18 cellular contexts compared by ENCODE assay signal in the genomic region with DNA sequence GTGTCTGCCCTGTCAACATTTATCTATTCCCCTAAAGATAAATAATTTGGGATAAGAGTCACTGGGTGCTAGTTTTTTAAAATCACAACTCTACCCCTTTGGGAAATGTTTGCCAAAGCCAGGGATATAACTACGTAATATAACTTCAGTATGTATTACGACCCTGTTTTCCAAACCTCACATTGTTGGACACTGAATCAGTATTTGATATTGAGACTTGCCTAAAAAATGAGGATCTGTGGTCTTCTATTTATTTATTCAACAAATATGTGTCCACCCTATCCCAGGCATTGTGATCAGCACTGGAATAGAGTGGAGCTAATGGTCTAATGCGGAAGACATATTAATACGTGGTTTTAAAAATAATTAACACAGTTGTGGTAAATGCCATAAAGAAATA. TPM values are rescaled to one million over a fixed set of nuclear protein-coding genes. Genes with fewer than 3 reads are reported as not detected.
DNase-seq lines count a peak whose midpoint lies in the region; ATAC-seq and TF ChIP-seq lines count a peak whose summit lies in the region.
"Had no signal": no experiment of that assay in that cellular context is flagged by ENCODE, and none has a peak within 500 bp of the region (broad histone marks: within the 10 kb centered on the region; RNA-seq: fewer than 3 reads in every experiment).

No MANE protein-coding gene starts in this region.

- H4K5ac ChIP-seq in IMR-90 (ENCODE audit: low read depth, low read length): no peak overlapping the region

- no peak for TF ChIP-seq CTCF in IMR-90 (conservative IDR thresholded peaks at IDR 0.05; ENCODE audit: low read depth, low read length)
- TF ChIP-seq CTCF in astrocyte of the spinal cord (IDR thresholded peaks at IDR 0.05; ENCODE audit: low read depth, low read length): no peak

- peaks cover 2% of the 10 kb centered on the region for H3K4me1 ChIP-seq in IMR-90 (ENCODE audit: control insufficient read depth, insufficient read depth, low read length)
- peaks cover 8% of the 10 kb centered on the region for H3K4me1 ChIP-seq in Karpas-422 (ENCODE audit: low read length)

- no peak overlapping the region; the same call in 1 of the 2 replicates for H2BK20ac ChIP-seq in IMR-90 (ENCODE audit: low read depth, low read length)

- H2AK9ac ChIP-seq in IMR-90 (replicated peaks; ENCODE audit: low read depth, low read length, poor library complexity): no peak overlapping the region

- DNase-seq in IMR-90 (peak; percentile 73), astrocyte of the spinal cord (ENCODE audit: low read depth, low spot score) (peak; percentile 46), iris pigment epithelial cell (ENCODE audit: low read depth) (peak; percentile 67), 8988T (no peak), Karpas-422 (no peak)
- DNase-seq: C1 segment of cervical spinal cord, DMS 273 treated with DMSO at 0.1 percent for 48 hours, GM23248, KBM-7, NCI-H1105 treated with DMSO at 0.1 percent for 48 hours, NCI-H187, NCI-H446, NCI-H748 treated with DMSO at 0.1 percent for 48 hours, PC-9 had no signal

- H2BK120ac ChIP-seq in IMR-90 (ENCODE audit: low read depth, low read length): no peak overlapping the region

- H3K18ac ChIP-seq in IMR-90 (ENCODE audit: low read depth, low read length): no peak overlapping the region

- no peaks in the 10 kb centered on the region; the same call in 1 of the 2 replicates for H3K9me1 ChIP-seq in IMR-90 (ENCODE audit: insufficient read depth, low read length)

- H2BK15ac ChIP-seq in IMR-90 (ENCODE audit: low read depth, low read length): no peak overlapping the region

- no peak overlapping the region for H3K56ac ChIP-seq in IMR-90 (ENCODE audit: extremely low read depth, insufficient read depth, low read length)

- H3K27me3 ChIP-seq in IMR-90 (ENCODE audit: control insufficient read depth, insufficient read depth, low read length): no peaks in the 10 kb centered on the region
- H3K27me3 ChIP-seq in Karpas-422 (ENCODE audit: low read length): no peaks in the 10 kb centered on the region
- H3K27me3 ChIP-seq: MG63 had no signal

- H3K4me3 ChIP-seq in IMR-90 (ENCODE audit: insufficient read depth, low read depth, low read length) (no peak overlapping the region), astrocyte of the spinal cord (ENCODE audit: low read depth, low read length) (no peak overlapping the region), Karpas-422 (ENCODE audit: low read length) (no peak overlapping the region)
- H3K4me3 ChIP-seq: GM12878, GM23248, MG63, PC-9 had no signal

- no peak overlapping the region for H3K9ac ChIP-seq in IMR-90 (ENCODE audit: low read depth, low read length)
- H3K9ac ChIP-seq in Karpas-422 (ENCODE audit: low read length): no peak overlapping the region
- H3K9ac ChIP-seq: GM23248 had no signal

- in situ Hi-C loops in IMR-90 (cut with MboI; ENCODE audit: low sequenced_read_pairs) (no loop called here), astrocyte of the spinal cord (cut with HindIII; ENCODE audit: low sequenced_read_pairs) (no loop called here)

- WGBS in IMR-90 (ENCODE audit: extremely low coverage in 2 of 2, insufficient read length in 1 of 2), 2 experiments: 90% methylated on average over 2 of the region's 4 CpGs; no CpG with 5 or more reads in 1 of the 2 experiments

- no peak for TF ChIP-seq POLR2A in IMR-90 (IDR thresholded peaks at IDR 0.05; ENCODE audit: low read depth, low read length)

- no peak overlapping the region for H3K4ac ChIP-seq in IMR-90 (ENCODE audit: low read depth, low read length)

- H3K23ac ChIP-seq in IMR-90 (ENCODE audit: low read depth, low read length): no peak overlapping the region

- no TSS peak for BruUV-seq in IMR-90 (replicated peaks; lab: Mats Ljungman, UMichigan)

- no peak overlapping the region; the same call in 1 of the 2 replicates for H3K14ac ChIP-seq in IMR-90 (replicated peaks; ENCODE audit: low read depth, low read length)

- H2AK5ac ChIP-seq in IMR-90 (ENCODE audit: low read depth, low read length): no peak overlapping the region

- peaks cover 2% of the 10 kb centered on the region for H3K79me2 ChIP-seq in Karpas-422 (ENCODE audit: low read length)

- dilution Hi-C loops in IMR-90 (cut with HindIII; ENCODE audit: low sequenced_read_pairs, unreplicated experiment): no loop called here

- H4K8ac ChIP-seq in IMR-90 (ENCODE audit: low read depth in 2 of 2, low read length in 2 of 2): no peak overlapping the region

- intact Hi-C loops in IMR-90 (cut with micrococcal nuclease): no loop called here

- CTCF ChIA-PET in IMR-90 (lab: Yijun Ruan, JAX): interaction anchor here (0.7 kb wide), 1 partner anchor 9 kb away, joined by 3 read pairs; no protein-coding TSS in a partner anchor

- H2AFZ ChIP-seq in IMR-90 (replicated peaks; ENCODE audit: low read length, poor library complexity) (no peak overlapping the region), Karpas-422 (ENCODE audit: low read length) (no peak overlapping the region)
- H2AFZ ChIP-seq: GM23248, PC-9 had no signal

- H3K36me3 ChIP-seq in IMR-90 (ENCODE audit: control insufficient read depth, insufficient read depth, low read length) (no peaks in the 10 kb centered on the region), Karpas-422 (ENCODE audit: insufficient read depth, low read length) (no peaks in the 10 kb centered on the region)
- H3K36me3 ChIP-seq: MG63 had no signal

- H4K20me1 ChIP-seq in IMR-90 (ENCODE audit: insufficient read depth, low read length) (no peaks in the 10 kb centered on the region), Karpas-422 (ENCODE audit: insufficient read depth, low read depth, low read length) (no peaks in the 10 kb centered on the region)

- ATAC-seq in IMR-90 (ENCODE audit: low read depth): peak; percentile 6; the same call in 1 of the 2 replicates
- ATAC-seq in GM21825 (IDR thresholded peaks at IDR 0.05; ENCODE audit: unreplicated experiment): no peak
- no peak for ATAC-seq in GM18907 (IDR thresholded peaks at IDR 0.05; ENCODE audit: unreplicated experiment)
- ATAC-seq: GM12878 had no signal

- H3K4me2 ChIP-seq in IMR-90 (ENCODE audit: low read depth, low read length) (no peak overlapping the region), Karpas-422 (ENCODE audit: low read depth, low read length, poor library complexity, severe bottlenecking) (no peak overlapping the region)
- H3K4me2 ChIP-seq: PC-9 had no signal

- TF ChIP-seq RAD21 in IMR-90 (IDR thresholded peaks at IDR 0.05; ENCODE audit: low read length): no peak

- no peak overlapping the region for H3K27ac ChIP-seq in IMR-90 (ENCODE audit: insufficient read depth, low read length)
- H3K27ac ChIP-seq in Karpas-422 (ENCODE audit: low read length): no peak overlapping the region
- H3K27ac ChIP-seq: GM23248, PC-9 had no signal

- H3K9me3 ChIP-seq in IMR-90 (ENCODE audit: control insufficient read depth, insufficient read depth, low read length) (0 out of 2 replicates have a peak, but pooled peaks cover 4% of the 10 kb centered on the region), Karpas-422 (ENCODE audit: low read length) (no peaks in the 10 kb centered on the region)
- H3K9me3 ChIP-seq: MG63 had no signal

- H3K9me2 ChIP-seq in Karpas-422 (replicated peaks; ENCODE audit: insufficient read depth, low read length): no peaks in the 10 kb centered on the region

- no peak overlapping the region; the same call in 1 of the 2 replicates for H4K91ac ChIP-seq in IMR-90 (ENCODE audit: insufficient read depth, low read depth, low read length)

- H3K79me1 ChIP-seq in IMR-90 (ENCODE audit: low read depth in 1 of 2, low read length in 2 of 2): peaks cover under 1 to 20% of the 10 kb centered on the region in 2 experiments

- POLR2A ChIA-PET in IMR-90 (lab: Charles Lee; ENCODE audit: unreplicated experiment): no interaction called here

- no peak overlapping the region for H2BK5ac ChIP-seq in IMR-90 (ENCODE audit: low read depth, low read length, poor library complexity, severe bottlenecking)

TF ChIP-seq in IMR-90, 13 proteins besides CTCF, POLR2A, EP300 and RAD21:
- TF ChIP-seq BHLHE40 (IDR thresholded peaks at IDR 0.05; ENCODE audit: low read depth, low read length): no peak
- TF ChIP-seq CEBPB (IDR thresholded peaks at IDR 0.05; ENCODE audit: low read depth, low read length): peak; percentile 21; the same call in 1 of the 2 replicates
- no peak for TF ChIP-seq MXI1 (IDR thresholded peaks at IDR 0.05; ENCODE audit: borderline replicate concordance, low read depth, low read length)
- TF ChIP-seq, protein P1, sequence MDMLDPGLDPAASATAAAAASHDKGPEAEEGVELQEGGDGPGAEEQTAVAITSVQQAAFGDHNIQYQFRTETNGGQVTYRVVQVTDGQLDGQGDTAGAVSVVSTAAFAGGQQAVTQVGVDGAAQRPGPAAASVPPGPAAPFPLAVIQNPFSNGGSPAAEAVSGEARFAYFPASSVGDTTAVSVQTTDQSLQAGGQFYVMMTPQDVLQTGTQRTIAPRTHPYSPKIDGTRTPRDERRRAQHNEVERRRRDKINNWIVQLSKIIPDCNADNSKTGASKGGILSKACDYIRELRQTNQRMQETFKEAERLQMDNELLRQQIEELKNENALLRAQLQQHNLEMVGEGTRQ (IDR thresholded peaks at IDR 0.05; ENCODE audit: low read depth, low read length): no peak
- no peak for TF ChIP-seq MAZ (IDR thresholded peaks at IDR 0.05; ENCODE audit: borderline replicate concordance, low read depth, low read length)
- no peak for TF ChIP-seq NFE2L2 (IDR thresholded peaks at IDR 0.05; ENCODE audit: low read depth, low read length)
- no peak for TF ChIP-seq FOS (IDR thresholded peaks at IDR 0.05; ENCODE audit: low read depth, low read length)
- no peak for TF ChIP-seq SMC3 (IDR thresholded peaks at IDR 0.05; ENCODE audit: low read depth, low read length)
- no peak for TF ChIP-seq MAFK (IDR thresholded peaks at IDR 0.05; ENCODE audit: low read depth, low read length)
TF ChIP-seq in IMR-90: peak in this region for 1.

RNA-seq across cellular contexts. Expression of a gene that starts 4.5 kb away (rescaled TPM):
- 38.0 and 48.3 TPM in 2 replicates for total RNA-seq in IMR-90 (2012; rRNA removed)
- polyA plus RNA-seq in IMR-90 (2012; rRNA removed): 3.0 and 3.2 TPM in 2 replicates
- polyA plus RNA-seq in IMR-90 (2012; cell fraction: cytosol; rRNA removed): 0.75 and 1.0 TPM in 2 replicates
- 1.3 and 5.8 TPM in 2 replicates for polyA plus RNA-seq in IMR-90 (2012; cell fraction: nucleus; rRNA removed; ENCODE audit: low replicate concordance)
- total RNA-seq in Karpas-422 (2014; rRNA removed; shearing (Covaris generic); ENCODE audit: low replicate concordance): 40.0 and 68.1 TPM in 2 replicates

Comparison
In these comparisons a context has a peak if more than half of its experiments do, and no peak if none do; other contexts are left out.
1. DNase-seq: peak in IMR-90 (single experiment), astrocyte of the spinal cord (single experiment) and iris pigment epithelial cell (single experiment); none in 8988T (single experiment) and Karpas-422 (single experiment).